Comparison of ENCODE assay signal across 13 cellular contexts in genomic region chr3:58234516-58234931, GRCh38. TPM values are rescaled to one million over a fixed set of nuclear protein-coding genes. Genes with fewer than 3 reads are reported as not detected.
A peak's percentile ranks its signal among the peaks of the same experiment; 100 is the strongest.
DNase-seq lines count a peak whose midpoint lies in the region; ATAC-seq lines count a peak whose summit lies in the region.
"Had no signal": no experiment of that assay in that cellular context is flagged by ENCODE, and none has a peak within 500 bp of the region (broad histone marks: within the 10 kb centered on the region; RNA-seq: fewer than 3 reads in every experiment).

No MANE protein-coding gene starts in this region.

- DNase-seq in DMS 273 treated with DMSO at 0.1 percent for 48 hours (lab: John Stamatoyannopoulos, UW) (peak; percentile 48), HT1080 (ENCODE audit: low read depth) (peak; percentile 40), astrocyte of the hippocampus (ENCODE audit: low read depth, low spot score) (peak; percentile 26), lung microvascular endothelial cell (ENCODE audit: low read depth in 2 of 2) (peak; percentile 19 to 38), AML-193 (lab: John Stamatoyannopoulos, UW) (no peak)
- DNase-seq: activated gamma-delta T cell treated with Interleukin-2 at 50 U/mL for 16 hours, DND-41, naive B cell, NCI-H1105 had no signal

- no peaks in the 10 kb centered on the region for H3K36me3 Mint-ChIP-seq in activated T-helper 17 cell treated with anti-CD3 and anti-CD28 coated beads, Interleukin-2, amount 50 U/mL, for 72 hours (ENCODE audit: low read depth)
- H3K36me3 Mint-ChIP-seq: naive B cell had no signal

- H3K27me3 Mint-ChIP-seq in activated T-helper 17 cell treated with anti-CD3 and anti-CD28 coated beads, Interleukin-2, amount 50 U/mL, for 72 hours: peaks cover 26% of the 10 kb centered on the region
- H3K27me3 Mint-ChIP-seq: naive B cell had no signal

- no peak overlapping the region for H3K27ac Mint-ChIP-seq in activated T-helper 17 cell treated with anti-CD3 and anti-CD28 coated beads, Interleukin-2, amount 50 U/mL, for 72 hours

- ATAC-seq in GM21528 (IDR thresholded peaks at IDR 0.05; ENCODE audit: low FRiP score, unreplicated experiment) (no peak), HG03139 (IDR thresholded peaks at IDR 0.05; ENCODE audit: unreplicated experiment) (no peak)
- ATAC-seq in activated T-helper 17 cell treated with anti-CD3 and anti-CD28 coated beads, Interleukin-2, amount 50 U/mL, for 72 hours (replicated peaks): no peak
- ATAC-seq: Panc1 had no signal

- H3K4me1 Mint-ChIP-seq in activated T-helper 17 cell treated with anti-CD3 and anti-CD28 coated beads, Interleukin-2, amount 50 U/mL, for 72 hours: peaks cover 5% of the 10 kb centered on the region

- no peak overlapping the region for H3K4me3 Mint-ChIP-seq in activated T-helper 17 cell treated with anti-CD3 and anti-CD28 coated beads, Interleukin-2, amount 50 U/mL, for 72 hours

- no peaks in the 10 kb centered on the region for H3K9me3 Mint-ChIP-seq in activated T-helper 17 cell treated with anti-CD3 and anti-CD28 coated beads, Interleukin-2, amount 50 U/mL, for 72 hours
- H3K9me3 Mint-ChIP-seq: naive B cell had no signal

RNA-seq across cellular contexts. Expression of gene ABHD6, which starts 3.1 kb away (rescaled TPM):
- 11.4 and 13.9 TPM in 2 replicates for total RNA-seq in HT1080 (2014; rRNA removed; shearing (Covaris generic))
- 6.6 and 7.3 TPM in 2 replicates for polyA plus RNA-seq in HT1080 (2015; cell fraction: cytosol; rRNA removed)
- 4.2 and 4.4 TPM in 2 replicates for polyA plus RNA-seq in HT1080 (2015; cell fraction: nucleus; rRNA removed)
- total RNA-seq in lung microvascular endothelial cell: 11.6 and 35.1 TPM in 2 replicates
- total RNA-seq in activated T-helper 17 cell treated with anti-CD3 and anti-CD28 coated beads, Interleukin-2, amount 50 U/mL, for 72 hours: 1 to 10 TPM; 1.8 to 4.9 TPM

RNA-seq across cellular contexts. Expression of gene DNASE1L3, which starts 23.8 kb away (rescaled TPM):
- not detected in 2 replicates for total RNA-seq in HT1080 (2014; rRNA removed; shearing (Covaris generic))
- not detected in 2 replicates for polyA plus RNA-seq in HT1080 (2015; cell fraction: cytosol; rRNA removed)
- polyA plus RNA-seq in HT1080 (2015; cell fraction: nucleus; rRNA removed): not detected in 2 replicates
- 3.1 and 5.0 TPM in 2 replicates for total RNA-seq in lung microvascular endothelial cell
- total RNA-seq in activated T-helper 17 cell treated with anti-CD3 and anti-CD28 coated beads, Interleukin-2, amount 50 U/mL, for 72 hours: not detected

Comparison
In these comparisons a context has a peak if more than half of its experiments do, and no peak if none do; other contexts are left out.
1. DNase-seq: peak in DMS 273 treated with DMSO at 0.1 percent for 48 hours (single experiment), HT1080 (single experiment), astrocyte of the hippocampus (single experiment) and lung microvascular endothelial cell (2 of 2); none in AML-193 (0 of 2).